Comparison of ENCODE assay signal across 8 cellular contexts in the genomic region with DNA sequence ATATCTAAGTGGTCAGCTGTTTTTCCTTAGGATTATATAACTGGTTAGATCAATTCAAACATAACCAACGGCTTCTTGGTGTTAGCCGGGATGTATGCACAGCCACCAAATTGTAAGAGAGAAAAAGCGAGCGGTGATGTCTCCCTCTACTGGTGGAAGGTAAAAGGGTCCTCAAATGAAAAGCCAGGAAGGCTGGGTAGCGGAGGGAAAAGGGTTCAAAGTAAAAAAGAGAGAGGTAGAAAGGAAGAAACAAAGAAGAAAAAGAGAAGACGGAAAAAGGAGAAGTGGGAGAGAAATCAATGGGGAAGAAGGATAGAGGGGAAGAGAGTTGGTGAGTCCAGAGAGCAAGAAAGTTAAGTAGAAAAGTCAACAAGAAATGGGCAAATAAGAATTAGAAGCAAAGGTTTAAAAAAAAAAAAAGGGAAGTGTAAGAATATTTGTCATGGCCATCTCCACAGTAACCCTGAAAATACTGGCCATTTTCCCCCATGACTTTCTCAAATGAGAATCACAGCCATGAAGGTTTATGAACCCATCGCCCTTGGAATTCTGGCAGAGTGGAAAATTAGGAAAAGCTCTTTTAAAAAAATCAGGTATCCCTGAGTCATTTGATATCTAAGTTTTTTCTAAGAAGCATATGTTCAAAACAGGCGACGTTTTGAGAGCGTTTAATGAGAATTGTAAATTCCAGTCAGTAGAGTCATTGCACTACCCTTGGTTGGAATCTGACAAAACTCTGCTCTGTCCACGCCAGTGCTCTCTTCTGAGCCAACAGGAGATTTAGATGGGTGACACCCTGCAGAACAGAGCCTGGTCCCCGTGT.
A peak's percentile ranks its signal among the peaks of the same experiment; 100 is the strongest.
DNase-seq lines count a peak whose midpoint lies in the region; ATAC-seq and TF ChIP-seq lines count a peak whose summit lies in the region.

No MANE protein-coding gene starts in this region.

- peaks cover 0 to 5% (median 0%) of the 10 kb centered on the region in 4 donors for H3K36me3 ChIP-seq in liver (ENCODE audit: control insufficient read depth in 4 of 4, insufficient read depth in 3 of 4, low read depth in 1 of 4, low read length in 3 of 4)

- H3K9me3 ChIP-seq in liver (ENCODE audit: control insufficient read depth in 4 of 4, low read length in 3 of 4): no peaks in the 10 kb centered on the region

- WGBS in liver: 52% methylated on average over 12 of the region's 12 CpGs

- DNase-seq in CD1c-positive myeloid dendritic cell (ENCODE audit: extremely low spot score) (peak; percentile 71), NCI-H1930 (lab: John Stamatoyannopoulos, UW) (peak; percentile 20 to 21), cerebellum (ENCODE audit: low spot score) (peak; percentile 79)
- peak; percentile 24 for DNase-seq in stimulated activated CD8-positive, alpha-beta memory T cell treated with anti-CD3 and anti-CD28 coated beads, Interleukin-15, amount 100 ng/mL, for 1 hour (ENCODE audit: low read depth)

- peaks cover 0 to 8% (median 0%) of the 10 kb centered on the region in 4 donors for H3K4me1 ChIP-seq in liver (ENCODE audit: control insufficient read depth in 4 of 4, insufficient read depth in 4 of 4, low read length in 3 of 4)

- H3K27ac ChIP-seq in VCaP (no peak overlapping the region), liver (ENCODE audit: low read depth in 1 of 2, low read length in 2 of 2) (no peak overlapping the region)

- no peak overlapping the region for H3K9ac ChIP-seq in liver (ENCODE audit: low read depth in 1 of 2, low read length in 2 of 2)

- peak; percentile 94 for TF ChIP-seq RAD21 in liver (IDR thresholded peaks at IDR 0.05)

- no peaks in the 10 kb centered on the region for H3K27me3 ChIP-seq in liver (ENCODE audit: control insufficient read depth in 4 of 4, insufficient read depth in 4 of 4, low read length in 3 of 4)

- ATAC-seq in GM19351 (IDR thresholded peaks at IDR 0.05; ENCODE audit: unreplicated experiment): peak; percentile 51
- ATAC-seq in GM21381 (IDR thresholded peaks at IDR 0.05; ENCODE audit: unreplicated experiment): no peak

- H3K4me3 ChIP-seq in liver (ENCODE audit: low read depth in 1 of 3, low read length in 3 of 3): no peak overlapping the region

- TF ChIP-seq CTCF in VCaP (conservative IDR thresholded peaks at IDR 0.05): peak; percentile 93
- peak; percentile 77 for TF ChIP-seq CTCF in liver (IDR thresholded peaks at IDR 0.05; ENCODE audit: low read depth, low read length, missing input control)

TF ChIP-seq in liver, 16 proteins besides CTCF, POLR2A, EP300 and RAD21:
- TF ChIP-seq TAF1 (conservative IDR thresholded peaks at IDR 0.05): no peak
- TF ChIP-seq, protein P1, sequence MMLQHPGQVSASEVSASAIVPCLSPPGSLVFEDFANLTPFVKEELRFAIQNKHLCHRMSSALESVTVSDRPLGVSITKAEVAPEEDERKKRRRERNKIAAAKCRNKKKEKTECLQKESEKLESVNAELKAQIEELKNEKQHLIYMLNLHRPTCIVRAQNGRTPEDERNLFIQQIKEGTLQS (IDR thresholded peaks at IDR 0.05): peak; percentile 13
- no peak for TF ChIP-seq EGR1 (IDR thresholded peaks at IDR 0.05; ENCODE audit: low read depth in 2 of 2)

Comparison
In these comparisons a context has a peak if more than half of its experiments do, and no peak if none do; other contexts are left out.
1. DNase-seq: peak in every context shown above with its lines; median percentile 79 in cerebellum; 71 in CD1c-positive myeloid dendritic cell; 24 in stimulated activated CD8-positive, alpha-beta memory T cell treated with anti-CD3 and anti-CD28 coated beads, Interleukin-15, amount 100 ng/mL, for 1 hour; 20 in NCI-H1930.